ENCODE assay signal across 7 cellular contexts in genomic region chr13:80338781-80339577, GRCh38. TPM values are rescaled to one million over a fixed set of nuclear protein-coding genes. Genes with fewer than 3 reads are reported as not detected.
DNase-seq lines count a peak whose midpoint lies in the region; ATAC-seq, FAIRE-seq and TF ChIP-seq lines count a peak whose summit lies in the region.

No MANE protein-coding gene starts in this region.

- H3K4me2 ChIP-seq in H1 (ENCODE audit: insufficient read depth in 1 of 2, low read depth in 2 of 2, low read length in 2 of 2): peak overlapping the region; percentile 70 to 74

- no peak overlapping the region for H4K91ac ChIP-seq in H1 (replicated peaks; ENCODE audit: insufficient read length, low read length)

- H3K18ac ChIP-seq in H1 (ENCODE audit: extremely low read depth, low read length): peak overlapping the region; percentile 98

- peak; percentile 39 for DNase-seq in GF-D8 (lab: John Stamatoyannopoulos, UW)
- peak; percentile 85 to 88 for DNase-seq in SJCRH30
- DNase-seq in H1 (ENCODE audit: low read depth in 1 of 2, low spot score in 2 of 2): peak in 1 of 2 experiments; percentile 66
- peak; percentile 73 for DNase-seq in lung (ENCODE audit: low spot score)

- H3K4ac ChIP-seq in H1 (replicated peaks; ENCODE audit: insufficient read length, low read depth, low read length): no peak overlapping the region

- H2BK120ac ChIP-seq in H1 (replicated peaks; ENCODE audit: low read depth, low read length): no peak overlapping the region

- peak overlapping the region; percentile 20; the same call in 1 of the 2 replicates for H4K8ac ChIP-seq in H1 (ENCODE audit: extremely low read depth, insufficient read depth, low read length)

- peak overlapping the region; percentile 52 for H3K56ac ChIP-seq in H1 (replicated peaks; ENCODE audit: insufficient read length, low read depth, low read length)

- H3K4me1 ChIP-seq in SJCRH30: peaks cover 7% of the 10 kb centered on the region
- peaks cover 0 to 20% (median 10%) of the 10 kb centered on the region in 4 experiments; a peak in 6 of 7 replicates for H3K4me1 ChIP-seq in H1 (replicated peaks in 1 of 4; ENCODE audit: control insufficient read depth in 3 of 4, insufficient read depth in 4 of 4, low read length in 3 of 4)
- peaks cover 0 to 10% of the 10 kb centered on the region in 2 donors for H3K4me1 ChIP-seq in lung (ENCODE audit: control insufficient read depth in 2 of 2, insufficient read depth in 2 of 2, low read length in 2 of 2)

- TF ChIP-seq RAD21 in H1 (IDR thresholded peaks at IDR 0.05 in 1 of 2, conservative IDR thresholded peaks at IDR 0.05 in 1 of 2; ENCODE audit: low read depth in 2 of 2, low read length in 2 of 2): peak; percentile 18 to 28; a peak in 2 of 4 replicates

- H3K36me3 ChIP-seq in SJCRH30 (peaks cover 65% of the 10 kb centered on the region), H1 (ENCODE audit: control insufficient read depth in 2 of 4, insufficient read depth in 4 of 4, low read length in 3 of 4) (peaks cover 3 to 34% (median 16%) of the 10 kb centered on the region in 4 experiments; a peak in 6 of 8 replicates), lung (ENCODE audit: control insufficient read depth in 2 of 2, insufficient read depth in 2 of 2, low read length in 2 of 2) (peaks cover 0 to 9% of the 10 kb centered on the region in 2 donors)

- CTCF ChIA-PET in H1 (lab: Charles Lee; ENCODE audit: partially characterized antibody): interaction anchor here (0.6 to 2.5 kb wide), 7 partner anchors 18 to 1866 kb away, joined by 3 to 13 read pairs (median 4); no protein-coding TSS in a partner anchor

- no peak overlapping the region for H2AFZ ChIP-seq in H1 (ENCODE audit: low read length)

- H2BK20ac ChIP-seq in H1 (ENCODE audit: low read length): no peak overlapping the region

- H3K27ac ChIP-seq in SJCRH30 (peak overlapping the region; percentile 99), H1 (ENCODE audit: low read depth, low read length) (no peak overlapping the region), lung (ENCODE audit: low read depth in 1 of 2, low read length in 1 of 2) (peak overlapping the region; percentile 95 to 98), temporal lobe (ENCODE audit: low read depth, low read length) (peak overlapping the region; percentile 89)

- H4K20me1 ChIP-seq in H1 (replicated peaks in 1 of 2; ENCODE audit: control insufficient read depth in 1 of 2, insufficient read depth in 2 of 2, low read length in 2 of 2): peaks cover 24 to 25% of the 10 kb centered on the region in 2 experiments

- FAIRE-seq in H1 (lab: Jason Lieb, UNC): no peak

- H2BK15ac ChIP-seq in H1 (ENCODE audit: low read length): no peak overlapping the region

- 2% methylated on average over 33 of the region's 40 CpGs; no CpG with 5 or more reads in 1 of the 2 experiments for WGBS in H1 (ENCODE audit: extremely low coverage in 1 of 2, insufficient coverage in 1 of 2, insufficient read length in 1 of 2, insufficient replicate concordance in 2 of 2, low coverage in 1 of 2, low lambda C conversion rate in 2 of 2, missing lambda C conversion rate in 1 of 2), 2 experiments
- 0 to 1% methylated on average over 36 to 40 of the region's 40 CpGs for WGBS in lung, 2 donors

- no peak overlapping the region for H3K23ac ChIP-seq in H1 (ENCODE audit: insufficient read length)

- TF ChIP-seq EP300 in H1 (IDR thresholded peaks at IDR 0.05; ENCODE audit: borderline replicate concordance in 1 of 2, low read depth in 2 of 2, low read length in 2 of 2): no peak; a peak in 1 of 3 replicates

- H3K9me3 ChIP-seq in SJCRH30 (replicated peaks) (no peaks in the 10 kb centered on the region), H1 (ENCODE audit: insufficient read depth in 2 of 2, low read depth in 1 of 2, low read length in 1 of 2) (no peaks in the 10 kb centered on the region), lung (ENCODE audit: control insufficient read depth in 2 of 2, insufficient read depth in 1 of 2, low read length in 1 of 2) (no peaks in the 10 kb centered on the region)

- peak overlapping the region; percentile 85 for H2BK5ac ChIP-seq in H1 (ENCODE audit: low read depth, low read length)

- H3K4me3 ChIP-seq in SJCRH30 (peak overlapping the region; percentile 93), H1 (ENCODE audit: extremely low read depth in 1 of 4, insufficient read depth in 2 of 4, low read depth in 3 of 4, low read length in 4 of 4) (peak overlapping the region; percentile 73 to 100 (median 92)), lung (peak overlapping the region; percentile 97)

- no peak for TF ChIP-seq CTCF in H1 (IDR thresholded peaks at IDR 0.05; ENCODE audit: control extremely low read depth in 1 of 3, insufficient read depth in 1 of 3, low read depth in 1 of 3, low read length in 3 of 3)
- TF ChIP-seq CTCF in lung (IDR thresholded peaks at IDR 0.05; ENCODE audit: control extremely low read depth, extremely low read depth): no peak

- peak in 1 of 2 experiments; percentile 40; a peak in 1 of 3 replicates for TF ChIP-seq POLR2A in H1 (IDR thresholded peaks at IDR 0.05; ENCODE audit: control extremely low read depth in 1 of 2, low read depth in 2 of 2, low read length in 2 of 2)

- peak; percentile 12 for ATAC-seq in HG02610 (IDR thresholded peaks at IDR 0.05; ENCODE audit: unreplicated experiment)
- peak; percentile 7 for ATAC-seq in lung (ENCODE audit: insufficient read depth, low FRiP score)
- no peak for ATAC-seq in HG03571 (IDR thresholded peaks at IDR 0.05; ENCODE audit: unreplicated experiment)

- no peak overlapping the region; the same call in 1 of the 2 replicates for H2AK5ac ChIP-seq in H1 (ENCODE audit: low read depth, low read length)

- POLR2A ChIA-PET in H1 (lab: Charles Lee; ENCODE audit: partially characterized antibody): interaction anchor here (0.5 to 1.8 kb wide), 14 partner anchors 16 to 678 kb away, joined by 3 to 6 read pairs (median 3); no protein-coding TSS in a partner anchor

- H3K27me3 ChIP-seq in SJCRH30 (no peaks in the 10 kb centered on the region), H1 (replicated peaks in 1 of 4; ENCODE audit: control insufficient read depth in 3 of 4, extremely low read depth in 1 of 4, insufficient read depth in 3 of 4, low read length in 3 of 4) (peaks cover 0 to 2% (median 0%) of the 10 kb centered on the region in 4 experiments; a peak in 1 of 7 replicates), lung (ENCODE audit: control insufficient read depth, insufficient read depth) (no peaks in the 10 kb centered on the region)

- peak overlapping the region; percentile 52 to 92 (median 73) for H3K9ac ChIP-seq in H1 (replicated peaks in 1 of 4; ENCODE audit: extremely low read depth in 1 of 4, low read depth in 3 of 4, low read length in 3 of 4)

- H3K23me2 ChIP-seq in H1 (ENCODE audit: low read depth, low read length): peaks cover 10% of the 10 kb centered on the region

- no peak overlapping the region for H3K14ac ChIP-seq in H1 (ENCODE audit: insufficient read length)

- H3K79me2 ChIP-seq in H1 (ENCODE audit: control insufficient read depth in 1 of 2, insufficient read depth in 2 of 2, low read length in 2 of 2): peaks cover 41 to 66% of the 10 kb centered on the region in 2 experiments

- H3K79me1 ChIP-seq in H1 (ENCODE audit: low read depth, low read length): 0 out of 2 replicates have a peak, but pooled peaks cover 4% of the 10 kb centered on the region

- H2BK12ac ChIP-seq in H1 (ENCODE audit: low read depth, low read length): no peak overlapping the region

- no peak overlapping the region for H4K5ac ChIP-seq in H1 (ENCODE audit: insufficient read length, low read depth, low read length)

TF ChIP-seq in H1, 55 proteins besides CTCF, POLR2A, EP300 and RAD21 (continues in another document):
- TF ChIP-seq NRF1 (IDR thresholded peaks at IDR 0.05; ENCODE audit: low read depth, low read length) (no peak), SIRT6 (IDR thresholded peaks at IDR 0.05; ENCODE audit: low read length) (no peak), SUZ12 (IDR thresholded peaks at IDR 0.05; ENCODE audit: low read length) (no peak), RXRA (IDR thresholded peaks at IDR 0.05; ENCODE audit: insufficient read depth, low read depth, low read length) (no peak), BRCA1 (IDR thresholded peaks at IDR 0.05; ENCODE audit: low read depth, low read length) (no peak), SP2 (IDR thresholded peaks at IDR 0.05; ENCODE audit: low read length) (no peak), PHF8 (conservative IDR thresholded peaks at IDR 0.05; ENCODE audit: low read depth, low read length) (no peak), CTBP2 (IDR thresholded peaks at IDR 0.05; ENCODE audit: borderline replicate concordance, insufficient read depth, insufficient read length, low read length) (peak; percentile 62), CREB1 (IDR thresholded peaks at IDR 0.05) (peak; percentile 55), HDAC2 (IDR thresholded peaks at IDR 0.05; ENCODE audit: borderline replicate concordance in 1 of 2, low read depth in 2 of 2, low read length in 2 of 2) (no peak), ZNF274 (IDR thresholded peaks at IDR 0.05; ENCODE audit: borderline replicate concordance, extremely low read depth, low read length) (no peak), KDM4A (IDR thresholded peaks at IDR 0.05; ENCODE audit: low read depth, low read length, severe bottlenecking) (peak; percentile 28), SRF (IDR thresholded peaks at IDR 0.05; ENCODE audit: low read depth, low read length) (no peak), MAFK (IDR thresholded peaks at IDR 0.05; ENCODE audit: low read depth, low read length) (no peak), KDM1A (IDR thresholded peaks at IDR 0.05; ENCODE audit: borderline replicate concordance, low read length) (no peak), MAX (IDR thresholded peaks at IDR 0.05) (0 out of 2 replicates have a peak, but pooled peaks have one; percentile 15)

RNA-seq across cellular contexts. Expression of gene SPRY2, which starts 1.9 kb away (rescaled TPM):
- 121 and 122 TPM in 2 replicates for total RNA-seq in SJCRH30 (2014; rRNA removed; shearing (Covaris generic))
- total RNA-seq in H1 (2021; fragmentation: NEBNext Ultra II Directional; extraction: Animal tissue kit (Norgen Biotek cat#: 25700)): 36.6 and 37.7 TPM in 2 replicates
- polyA plus RNA-seq in H1 (2011; rRNA removed) (36.2 and 37.9 TPM in 2 replicates), lung (10 to 100 TPM; 27.1 to 30.1 TPM)
- polyA plus RNA-seq in H1 (2011; cell fraction: cytosol; rRNA removed): 33.4 TPM
- 26.4 TPM for polyA plus RNA-seq in H1 (2011; cell fraction: nucleus; rRNA removed)
- polyA plus RNA-seq in H1 (2012, experiment 1 of 2): 20.8 to 29.9 TPM (median 25.4 TPM) in 4 replicates
- polyA plus RNA-seq in H1 (2012, experiment 2 of 2): 22.0 TPM
- 27.3 TPM for polyA plus RNA-seq in H1 (2013, experiment 1 of 2)
- 27.5 TPM for polyA plus RNA-seq in H1 (2013, experiment 2 of 2)
- polyA minus RNA-seq in H1 (2011; rRNA and poly(A)+ RNA removed): 42.7 and 50.5 TPM in 2 replicates
- polyA minus RNA-seq in H1 (2011; cell fraction: cytosol; rRNA and poly(A)+ RNA removed): 20.3 TPM
- 30.0 TPM for polyA minus RNA-seq in H1 (2011; cell fraction: nucleus; rRNA and poly(A)+ RNA removed)
- total RNA-seq in lung (10 to 100 TPM; 30.0 to 49.8 TPM), temporal lobe (32.2 TPM)
